ENCODE assay signal across 1 cellular context in the genomic region with DNA sequence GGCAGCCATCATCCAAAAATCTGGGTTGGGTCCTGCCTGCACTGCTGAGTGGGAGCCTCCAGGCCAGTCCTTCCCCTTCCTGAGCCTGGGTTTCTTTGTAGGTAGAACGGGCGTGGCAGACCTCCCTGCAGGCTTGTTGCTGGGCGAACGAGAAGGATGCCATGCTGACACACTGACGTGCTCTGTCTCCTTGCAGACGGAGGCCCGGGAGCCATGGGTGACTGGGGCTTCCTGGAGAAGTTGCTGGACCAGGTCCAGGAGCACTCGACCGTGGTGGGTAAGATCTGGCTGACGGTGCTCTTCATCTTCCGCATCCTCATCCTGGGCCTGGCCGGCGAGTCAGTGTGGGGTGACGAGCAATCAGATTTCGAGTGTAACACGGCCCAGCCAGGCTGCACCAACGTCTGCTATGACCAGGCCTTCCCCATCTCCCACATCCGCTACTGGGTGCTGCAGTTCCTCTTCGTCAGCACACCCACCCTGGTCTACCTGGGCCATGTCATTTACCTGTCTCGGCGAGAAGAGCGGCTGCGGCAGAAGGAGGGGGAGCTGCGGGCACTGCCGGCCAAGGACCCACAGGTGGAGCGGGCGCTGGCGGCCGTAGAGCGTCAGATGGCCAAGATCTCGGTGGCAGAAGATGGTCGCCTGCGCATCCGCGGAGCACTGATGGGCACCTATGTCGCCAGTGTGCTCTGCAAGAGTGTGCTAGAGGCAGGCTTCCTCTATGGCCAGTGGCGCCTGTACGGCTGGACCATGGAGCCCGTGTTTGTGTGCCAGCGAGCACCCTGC.
TF ChIP-seq lines count a peak whose summit lies in the region.

No MANE protein-coding gene starts in this region.

TF ChIP-seq in endothelial cell of umbilical vein, 7 proteins besides CTCF, POLR2A, EP300 and RAD21:
- TF ChIP-seq POLR2AphosphoS5 (IDR thresholded peaks at IDR 0.05; ENCODE audit: insufficient read depth, low read depth, low read length), result no peak
- TF ChIP-seq, protein P1, sequence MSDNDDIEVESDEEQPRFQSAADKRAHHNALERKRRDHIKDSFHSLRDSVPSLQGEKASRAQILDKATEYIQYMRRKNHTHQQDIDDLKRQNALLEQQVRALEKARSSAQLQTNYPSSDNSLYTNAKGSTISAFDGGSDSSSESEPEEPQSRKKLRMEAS (IDR thresholded peaks at IDR 0.05; ENCODE audit: insufficient read depth, insufficient read length), result no peak
- no peak for TF ChIP-seq GATA2 (IDR thresholded peaks at IDR 0.05; ENCODE audit: insufficient read depth, insufficient read length, low read depth, low read length)
- no peak for TF ChIP-seq FOS (IDR thresholded peaks at IDR 0.05; ENCODE audit: borderline replicate concordance, insufficient read depth, low read length)
- no peak for TF ChIP-seq JUN (IDR thresholded peaks at IDR 0.05; ENCODE audit: borderline replicate concordance, insufficient read depth, insufficient read length, low read depth)
